ENCODE assay signal across 13 cellular contexts in the genomic region with DNA sequence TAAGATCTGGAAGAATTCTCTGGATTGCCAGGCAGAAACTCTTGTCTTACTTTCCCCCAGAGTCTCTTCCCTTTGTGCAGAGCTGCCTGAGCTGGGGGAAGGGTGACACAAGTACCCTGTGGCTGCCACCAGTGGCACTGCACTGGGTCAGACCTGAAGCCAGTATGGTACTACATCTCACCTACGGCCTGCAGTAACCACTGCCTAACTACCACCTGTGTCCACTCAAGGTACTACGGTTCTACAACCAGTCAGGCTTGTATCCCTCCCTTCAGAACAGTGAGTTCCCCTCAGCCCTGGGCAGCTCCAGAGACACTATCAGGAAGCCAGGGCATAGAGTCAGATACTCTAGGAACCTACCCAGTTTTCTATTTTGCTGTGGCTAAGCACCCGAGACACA.
A peak's percentile ranks its signal among the peaks of the same experiment; 100 is the strongest.
DNase-seq lines count a peak whose midpoint lies in the region; ATAC-seq and TF ChIP-seq lines count a peak whose summit lies in the region.
"Had no signal": no experiment of that assay in that cellular context is flagged by ENCODE, and none has a peak within 500 bp of the region (broad histone marks: within the 10 kb centered on the region; RNA-seq: fewer than 3 reads in every experiment).

No MANE protein-coding gene starts in this region.

- no peaks in the 10 kb centered on the region for H3K79me2 ChIP-seq in GM23338 (replicated peaks; ENCODE audit: insufficient read depth)

- H3K4me1 ChIP-seq in GM23338 (ENCODE audit: insufficient read depth), result peaks cover 11% of the 10 kb centered on the region; the same call in 1 of the 2 replicates
- H3K4me1 ChIP-seq: Caco-2 had no signal

- TF ChIP-seq CTCF in GM23338 (conservative IDR thresholded peaks at IDR 0.05; ENCODE audit: low read depth in 2 of 2), result no peak
- no peak for TF ChIP-seq CTCF in WTC11 (IDR thresholded peaks at IDR 0.05)
- TF ChIP-seq CTCF in endothelial cell (IDR thresholded peaks at IDR 0.05; ENCODE audit: unreplicated experiment), result no peak

- H3K27me3 ChIP-seq in GM23338 (ENCODE audit: insufficient read depth), result no peaks in the 10 kb centered on the region

- DNase-seq in GM23338 (ENCODE audit: low spot score) (no peak), WTC11 (ENCODE audit: low spot score) (no peak), endothelial cell (ENCODE audit: low spot score) (no peak), NCI-H1417 (lab: John Stamatoyannopoulos, UW) (no peak), NCI-H2227 (lab: John Stamatoyannopoulos, UW; ENCODE audit: unreplicated experiment) (no peak), Right ventricle myocardium inferior (ENCODE audit: missing footprints) (no peak)
- DNase-seq: C1 segment of cervical spinal cord; Caco-2; CD8-positive, alpha-beta T cell; DMS153; DND-41; H9; HFFc6 had no signal

- no peaks in the 10 kb centered on the region for H4K20me1 ChIP-seq in GM23338 (replicated peaks; ENCODE audit: insufficient read depth)

- H3K4me2 ChIP-seq in GM23338, result no peak overlapping the region

- CTCF ChIA-PET in WTC11 (lab: Charles Lee), result no interaction called here

- no peak overlapping the region for H3K27ac ChIP-seq in GM23338 (ENCODE audit: low read depth)

- no peaks in the 10 kb centered on the region for H3K36me3 ChIP-seq in GM23338 (ENCODE audit: insufficient read depth)

- H3K4me3 Mint-ChIP-seq in GM23338, result no peak overlapping the region
- H3K4me3 Mint-ChIP-seq in WTC11, result no peak overlapping the region
- no peak overlapping the region for H3K4me3 Mint-ChIP-seq in endothelial cell (ENCODE audit: unreplicated experiment)
- H3K4me3 Mint-ChIP-seq: CD8-positive, alpha-beta T cell; H9; HFFc6 had no signal

- H2AFZ ChIP-seq in GM23338, result no peak overlapping the region

- intact Hi-C loops in Right ventricle myocardium inferior (cut with DNase I), result no loop called here

- POLR2A ChIA-PET in WTC11 (lab: Charles Lee), result no interaction called here

- H3K9me3 Mint-ChIP-seq in GM23338 (peaks cover 3% of the 10 kb centered on the region; the same call in 1 of the 3 replicates), WTC11 (peaks cover 5% of the 10 kb centered on the region), endothelial cell (ENCODE audit: unreplicated experiment) (no peaks in the 10 kb centered on the region)
- H3K9me3 Mint-ChIP-seq: H9, HFFc6 had no signal

- peaks cover 10% of the 10 kb centered on the region for H3K4me1 Mint-ChIP-seq in GM23338
- H3K4me1 Mint-ChIP-seq in WTC11, result peaks cover 10% of the 10 kb centered on the region
- H3K4me1 Mint-ChIP-seq in endothelial cell (ENCODE audit: unreplicated experiment), result no peaks in the 10 kb centered on the region

- no peaks in the 10 kb centered on the region for H3F3A ChIP-seq in GM23338 (replicated peaks; ENCODE audit: low read depth)

- H3K9me2 ChIP-seq in GM23338 (ENCODE audit: insufficient read depth), result no peaks in the 10 kb centered on the region

- no peaks in the 10 kb centered on the region for H3K36me3 Mint-ChIP-seq in GM23338 (ENCODE audit: low read depth)
- H3K36me3 Mint-ChIP-seq in WTC11, result no peaks in the 10 kb centered on the region
- H3K36me3 Mint-ChIP-seq in endothelial cell (ENCODE audit: low read depth, unreplicated experiment), result peaks cover 5% of the 10 kb centered on the region

- H3K27ac Mint-ChIP-seq in GM23338 (no peak overlapping the region), WTC11 (no peak overlapping the region), endothelial cell (ENCODE audit: unreplicated experiment) (peak overlapping the region; percentile 16)
- H3K27ac Mint-ChIP-seq: CD8-positive, alpha-beta T cell; H9; HFFc6 had no signal

- H3K4me3 ChIP-seq in GM23338, result no peak overlapping the region

- ATAC-seq in GM23338 (peak; percentile 64; the same call in 2 of the 3 replicates), WTC11 (peak; percentile 59), Right ventricle myocardium inferior (no peak)
- ATAC-seq: CD8-positive, alpha-beta T cell had no signal

- H3K27me3 Mint-ChIP-seq in GM23338 (ENCODE audit: insufficient read depth, low read depth, poor library complexity) (peaks cover 6% of the 10 kb centered on the region), WTC11 (ENCODE audit: low read depth) (no peaks in the 10 kb centered on the region), endothelial cell (ENCODE audit: unreplicated experiment) (peaks cover 4% of the 10 kb centered on the region)

TF ChIP-seq in WTC11, 78 proteins besides CTCF, POLR2A, EP300 and RAD21 (continues in another document):
- TF ChIP-seq, protein P1, sequence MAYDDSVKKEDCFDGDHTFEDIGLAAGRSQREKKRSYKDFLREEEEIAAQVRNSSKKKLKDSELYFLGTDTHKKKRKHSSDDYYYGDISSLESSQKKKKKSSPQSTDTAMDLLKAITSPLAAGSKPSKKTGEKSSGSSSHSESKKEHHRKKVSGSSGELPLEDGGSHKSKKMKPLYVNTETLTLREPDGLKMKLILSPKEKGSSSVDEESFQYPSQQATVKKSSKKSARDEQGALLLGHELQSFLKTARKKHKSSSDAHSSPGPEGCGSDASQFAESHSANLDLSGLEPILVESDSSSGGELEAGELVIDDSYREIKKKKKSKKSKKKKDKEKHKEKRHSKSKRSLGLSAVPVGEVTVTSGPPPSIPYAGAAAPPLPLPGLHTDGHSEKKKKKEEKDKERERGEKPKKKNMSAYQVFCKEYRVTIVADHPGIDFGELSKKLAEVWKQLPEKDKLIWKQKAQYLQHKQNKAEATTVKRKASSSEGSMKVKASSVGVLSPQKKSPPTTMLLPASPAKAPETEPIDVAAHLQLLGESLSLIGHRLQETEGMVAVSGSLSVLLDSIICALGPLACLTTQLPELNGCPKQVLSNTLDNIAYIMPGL (CRISPR knock-in tag; IDR thresholded peaks at IDR 0.05), result no peak
- TF ChIP-seq ZNF423 (CRISPR knock-in tag; IDR thresholded peaks at IDR 0.05), result no peak
- TF ChIP-seq ZBTB21 (CRISPR knock-in tag; IDR thresholded peaks at IDR 0.05; ENCODE audit: borderline replicate concordance), result no peak
- TF ChIP-seq RORB (CRISPR knock-in tag; IDR thresholded peaks at IDR 0.05), result no peak
- no peak for TF ChIP-seq ZNF263 (CRISPR knock-in tag; IDR thresholded peaks at IDR 0.05; ENCODE audit: low read depth)
- no peak for TF ChIP-seq SP1 (CRISPR knock-in tag; conservative IDR thresholded peaks at IDR 0.05)
- no peak for TF ChIP-seq NR3C1 (CRISPR knock-in tag; conservative IDR thresholded peaks at IDR 0.05; ENCODE audit: low read depth)
- TF ChIP-seq, protein P2, sequence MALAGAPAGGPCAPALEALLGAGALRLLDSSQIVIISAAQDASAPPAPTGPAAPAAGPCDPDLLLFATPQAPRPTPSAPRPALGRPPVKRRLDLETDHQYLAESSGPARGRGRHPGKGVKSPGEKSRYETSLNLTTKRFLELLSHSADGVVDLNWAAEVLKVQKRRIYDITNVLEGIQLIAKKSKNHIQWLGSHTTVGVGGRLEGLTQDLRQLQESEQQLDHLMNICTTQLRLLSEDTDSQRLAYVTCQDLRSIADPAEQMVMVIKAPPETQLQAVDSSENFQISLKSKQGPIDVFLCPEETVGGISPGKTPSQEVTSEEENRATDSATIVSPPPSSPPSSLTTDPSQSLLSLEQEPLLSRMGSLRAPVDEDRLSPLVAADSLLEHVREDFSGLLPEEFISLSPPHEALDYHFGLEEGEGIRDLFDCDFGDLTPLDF (CRISPR knock-in tag; IDR thresholded peaks at IDR 0.05), result no peak
- TF ChIP-seq STAT6 (CRISPR knock-in tag; conservative IDR thresholded peaks at IDR 0.05; ENCODE audit: low read depth), result no peak
- TF ChIP-seq, protein P3, sequence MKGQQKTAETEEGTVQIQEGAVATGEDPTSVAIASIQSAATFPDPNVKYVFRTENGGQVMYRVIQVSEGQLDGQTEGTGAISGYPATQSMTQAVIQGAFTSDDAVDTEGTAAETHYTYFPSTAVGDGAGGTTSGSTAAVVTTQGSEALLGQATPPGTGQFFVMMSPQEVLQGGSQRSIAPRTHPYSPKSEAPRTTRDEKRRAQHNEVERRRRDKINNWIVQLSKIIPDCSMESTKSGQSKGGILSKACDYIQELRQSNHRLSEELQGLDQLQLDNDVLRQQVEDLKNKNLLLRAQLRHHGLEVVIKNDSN (CRISPR knock-in tag; IDR thresholded peaks at IDR 0.05), result no peak
- TF ChIP-seq, protein P4, sequence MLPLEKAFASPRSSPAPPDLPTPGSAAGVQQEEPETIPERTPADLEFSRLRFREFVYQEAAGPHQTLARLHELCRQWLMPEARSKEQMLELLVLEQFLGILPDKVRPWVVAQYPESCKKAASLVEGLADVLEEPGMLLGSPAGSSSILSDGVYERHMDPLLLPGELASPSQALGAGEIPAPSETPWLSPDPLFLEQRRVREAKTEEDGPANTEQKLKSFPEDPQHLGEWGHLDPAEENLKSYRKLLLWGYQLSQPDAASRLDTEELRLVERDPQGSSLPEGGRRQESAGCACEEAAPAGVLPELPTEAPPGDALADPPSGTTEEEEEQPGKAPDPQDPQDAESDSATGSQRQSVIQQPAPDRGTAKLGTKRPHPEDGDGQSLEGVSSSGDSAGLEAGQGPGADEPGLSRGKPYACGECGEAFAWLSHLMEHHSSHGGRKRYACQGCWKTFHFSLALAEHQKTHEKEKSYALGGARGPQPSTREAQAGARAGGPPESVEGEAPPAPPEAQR (CRISPR knock-in tag; IDR thresholded peaks at IDR 0.05), result no peak
- TF ChIP-seq TEAD4 (CRISPR knock-in tag; IDR thresholded peaks at IDR 0.05), result no peak
- TF ChIP-seq ZNF416 (CRISPR knock-in tag; IDR thresholded peaks at IDR 0.05), result no peak
